19 cellular contexts compared by ENCODE assay signal in genomic region chr1:50426108-50426700, GRCh38. TPM values are rescaled to one million over a fixed set of nuclear protein-coding genes. Genes with fewer than 3 reads are reported as not detected.
DNase-seq lines count a peak whose midpoint lies in the region; ATAC-seq and TF ChIP-seq lines count a peak whose summit lies in the region.
"Had no signal": no experiment of that assay in that cellular context is flagged by ENCODE, and none has a peak within 500 bp of the region (broad histone marks: within the 10 kb centered on the region; RNA-seq: fewer than 3 reads in every experiment).

No MANE protein-coding gene starts in this region.

- H3K23ac ChIP-seq in mesendoderm (ENCODE audit: low read length): no peak overlapping the region

- H3K27ac ChIP-seq in mesendoderm (ENCODE audit: low read depth, low read length): no peak overlapping the region
- H3K27ac ChIP-seq: pancreas, sigmoid colon, SJSA1, thyroid gland, WERI-Rb-1 had no signal

- H2AK5ac ChIP-seq in mesendoderm (ENCODE audit: low read length): no peak overlapping the region

- DNase-seq in stimulated activated CD4-positive, alpha-beta T cell treated with anti-CD3 and anti-CD28 coated beads, Interleukin-15, amount 100 ng/mL, for 24 hours: peak; percentile 5
- no peak for DNase-seq in stimulated activated CD4-positive, alpha-beta T cell treated with anti-CD3 and anti-CD28 coated beads, Interleukin-4, amount 100 ng/mL, for 24 hours
- peak; percentile 7 for DNase-seq in mesendoderm
- DNase-seq in NCI-H345 (lab: John Stamatoyannopoulos, UW): no peak
- no peak for DNase-seq in SKM-1 treated with dmso at 0.1 percent for 144 hours (lab: John Stamatoyannopoulos, UW; ENCODE audit: unreplicated experiment)
- no peak for DNase-seq in anterior cingulate cortex (lab: John Stamatoyannopoulos, UW)
- DNase-seq: activated CD4-positive, alpha-beta memory T cell treated with anti-CD3 and anti-CD28 coated beads for 36 hours; EL; head of caudate nucleus; NCI-H1105; NK-92 treated with Interleukin-12 subunit alpha and Interleukin-12 subunit beta, amount 100 ng/mL, for 24 hours; pancreas; sigmoid colon; thyroid gland; WERI-Rb-1 had no signal

- H3K4ac ChIP-seq in mesendoderm (ENCODE audit: low read depth, low read length): no peak overlapping the region

- no peak overlapping the region for H3K4me2 ChIP-seq in mesendoderm (ENCODE audit: low read length)

- H2BK15ac ChIP-seq in mesendoderm (replicated peaks; ENCODE audit: low read depth): no peak overlapping the region

- H3K9ac ChIP-seq in mesendoderm (ENCODE audit: low read length): no peak overlapping the region

- H3K4me1 ChIP-seq in mesendoderm (ENCODE audit: control insufficient read depth, low read depth, low read length): peaks cover 4% of the 10 kb centered on the region

- 0 out of 3 replicates have a peak, but pooled peaks have one; percentile 1 for ATAC-seq in SK-N-SH treated with all-trans-retinoic acid at 6 μM for 48 hours
- ATAC-seq: pancreas; stimulated activated memory B cell treated with anti-CD40 and anti-IgM and Interleukin-4, amounts not matched to agents 10 μg/mL and 1 μg/mL and 100 μg/mL, for 72 hours had no signal

- H2BK5ac ChIP-seq in mesendoderm (ENCODE audit: low read length): no peak overlapping the region

- WGBS in mesendoderm (ENCODE audit: extremely low coverage, insufficient coverage, low lambda C conversion rate): no CpG with 5 or more reads among the region's 20 CpGs

- no peak overlapping the region for H3K18ac ChIP-seq in mesendoderm (ENCODE audit: low read length)

- no peak overlapping the region for H4K5ac ChIP-seq in mesendoderm (ENCODE audit: low read length)

- no peak overlapping the region for H2BK120ac ChIP-seq in mesendoderm (ENCODE audit: low read depth, low read length)

- peaks cover 76% of the 10 kb centered on the region for H3K27me3 ChIP-seq in mesendoderm (ENCODE audit: insufficient read depth, low read length, poor library complexity)

- no peak overlapping the region for H3K56ac ChIP-seq in mesendoderm (ENCODE audit: low read length)

- H3K4me3 ChIP-seq in mesendoderm (ENCODE audit: low read length): no peak overlapping the region
- H3K4me3 ChIP-seq: pancreas, sigmoid colon, SJSA1, thyroid gland had no signal

- H3K79me1 ChIP-seq in mesendoderm (ENCODE audit: low read length): no peaks in the 10 kb centered on the region

- no peak overlapping the region for H4K8ac ChIP-seq in mesendoderm (ENCODE audit: low read depth, low read length)

- H3K79me2 ChIP-seq in mesendoderm (ENCODE audit: control insufficient read depth, insufficient read depth, low read length): no peaks in the 10 kb centered on the region

- H3K36me3 ChIP-seq in mesendoderm (ENCODE audit: control insufficient read depth, insufficient read depth, low read length): no peaks in the 10 kb centered on the region
- H3K36me3 ChIP-seq: pancreas, sigmoid colon, thyroid gland, WERI-Rb-1 had no signal

TF ChIP-seq in SK-N-SH treated with all-trans-retinoic acid at 6 μM for 48 hours, 23 proteins besides CTCF, POLR2A, EP300 and RAD21:
- TF ChIP-seq ARNTL (CRISPR knock-in tag; IDR thresholded peaks at IDR 0.05; ENCODE audit: borderline replicate concordance, low read depth): no peak
- TF ChIP-seq, protein P1, sequence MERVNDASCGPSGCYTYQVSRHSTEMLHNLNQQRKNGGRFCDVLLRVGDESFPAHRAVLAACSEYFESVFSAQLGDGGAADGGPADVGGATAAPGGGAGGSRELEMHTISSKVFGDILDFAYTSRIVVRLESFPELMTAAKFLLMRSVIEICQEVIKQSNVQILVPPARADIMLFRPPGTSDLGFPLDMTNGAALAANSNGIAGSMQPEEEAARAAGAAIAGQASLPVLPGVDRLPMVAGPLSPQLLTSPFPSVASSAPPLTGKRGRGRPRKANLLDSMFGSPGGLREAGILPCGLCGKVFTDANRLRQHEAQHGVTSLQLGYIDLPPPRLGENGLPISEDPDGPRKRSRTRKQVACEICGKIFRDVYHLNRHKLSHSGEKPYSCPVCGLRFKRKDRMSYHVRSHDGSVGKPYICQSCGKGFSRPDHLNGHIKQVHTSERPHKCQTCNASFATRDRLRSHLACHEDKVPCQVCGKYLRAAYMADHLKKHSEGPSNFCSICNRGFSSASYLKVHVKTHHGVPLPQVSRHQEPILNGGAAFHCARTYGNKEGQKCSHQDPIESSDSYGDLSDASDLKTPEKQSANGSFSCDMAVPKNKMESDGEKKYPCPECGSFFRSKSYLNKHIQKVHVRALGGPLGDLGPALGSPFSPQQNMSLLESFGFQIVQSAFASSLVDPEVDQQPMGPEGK (CRISPR knock-in tag; IDR thresholded peaks at IDR 0.05; ENCODE audit: borderline replicate concordance): no peak
- TF ChIP-seq, protein P2, sequence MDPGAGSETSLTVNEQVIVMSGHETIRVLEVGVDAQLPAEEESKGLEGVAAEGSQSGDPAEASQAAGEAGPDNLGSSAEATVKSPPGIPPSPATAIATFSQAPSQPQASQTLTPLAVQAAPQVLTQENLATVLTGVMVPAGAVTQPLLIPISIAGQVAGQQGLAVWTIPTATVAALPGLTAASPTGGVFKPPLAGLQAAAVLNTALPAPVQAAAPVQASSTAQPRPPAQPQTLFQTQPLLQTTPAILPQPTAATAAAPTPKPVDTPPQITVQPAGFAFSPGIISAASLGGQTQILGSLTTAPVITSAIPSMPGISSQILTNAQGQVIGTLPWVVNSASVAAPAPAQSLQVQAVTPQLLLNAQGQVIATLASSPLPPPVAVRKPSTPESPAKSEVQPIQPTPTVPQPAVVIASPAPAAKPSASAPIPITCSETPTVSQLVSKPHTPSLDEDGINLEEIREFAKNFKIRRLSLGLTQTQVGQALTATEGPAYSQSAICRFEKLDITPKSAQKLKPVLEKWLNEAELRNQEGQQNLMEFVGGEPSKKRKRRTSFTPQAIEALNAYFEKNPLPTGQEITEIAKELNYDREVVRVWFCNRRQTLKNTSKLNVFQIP (CRISPR knock-in tag; IDR thresholded peaks at IDR 0.05; ENCODE audit: borderline replicate concordance, low read depth): no peak
- no peak for TF ChIP-seq GLIS3 (CRISPR knock-in tag; IDR thresholded peaks at IDR 0.05)
- no peak for TF ChIP-seq CSRNP3 (CRISPR knock-in tag; IDR thresholded peaks at IDR 0.05)

RNA-seq across cellular contexts. Expression of gene DMRTA2, which starts 3.0 kb away (rescaled TPM):
- polyA plus RNA-seq in mesendoderm (2013, experiment 1 of 2): 0.03 TPM
- 0.04 TPM for polyA plus RNA-seq in mesendoderm (2013, experiment 2 of 2)
- polyA plus RNA-seq: endothelial cell of umbilical vein had no signal

Comparison
In these comparisons a context has a peak if more than half of its experiments do, and no peak if none do; other contexts are left out.
1. DNase-seq: peak in stimulated activated CD4-positive, alpha-beta T cell treated with anti-CD3 and anti-CD28 coated beads, Interleukin-15, amount 100 ng/mL, for 24 hours (single experiment) and mesendoderm (single experiment); none in stimulated activated CD4-positive, alpha-beta T cell treated with anti-CD3 and anti-CD28 coated beads, Interleukin-4, amount 100 ng/mL, for 24 hours (single experiment), NCI-H345 (single experiment), SKM-1 treated with dmso at 0.1 percent for 144 hours (single experiment) and anterior cingulate cortex (0 of 58).